In the genomic region with DNA sequence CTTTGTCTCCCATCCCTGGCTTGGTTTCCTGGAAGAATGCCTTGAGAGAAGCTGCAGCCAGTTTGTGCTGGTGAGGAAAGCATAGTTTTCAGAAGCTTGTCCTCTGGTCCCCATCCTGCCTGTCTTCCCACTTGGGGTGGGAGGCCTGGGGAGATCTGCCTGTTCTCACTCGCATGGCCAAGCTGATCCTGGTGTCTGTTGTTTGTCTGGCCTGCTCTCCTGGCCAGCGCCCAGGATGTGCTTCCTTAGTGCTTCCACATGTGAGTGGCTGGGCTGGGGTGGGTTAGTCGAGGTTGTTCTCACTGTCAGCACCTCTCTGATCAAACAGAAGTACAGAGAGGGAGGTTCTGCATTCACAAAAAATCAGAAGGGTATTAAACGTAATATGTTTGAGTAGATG, we compare ENCODE assay signal across 18 cellular contexts. TPM values are rescaled to one million over a fixed set of nuclear protein-coding genes. Genes with fewer than 3 reads are reported as not detected.
DNase-seq lines count a peak whose midpoint lies in the region; ATAC-seq and TF ChIP-seq lines count a peak whose summit lies in the region.
"Had no signal": no experiment of that assay in that cellular context is flagged by ENCODE, and none has a peak within 500 bp of the region (broad histone marks: within the 10 kb centered on the region; RNA-seq: fewer than 3 reads in every experiment).

No MANE protein-coding gene starts in this region.

- no peak for TF ChIP-seq CTCF in AG10803 (conservative IDR thresholded peaks at IDR 0.05; ENCODE audit: low read length)
- no peak for TF ChIP-seq CTCF in heart left ventricle (IDR thresholded peaks at IDR 0.05)
- no peak for TF ChIP-seq CTCF in CD8-positive, alpha-beta T cell (IDR thresholded peaks at IDR 0.05)

- H3K27ac ChIP-seq in SJSA1 = peak overlapping the region; percentile 86
- H3K27ac ChIP-seq in heart left ventricle = peak overlapping the region in 11 of 12 donors; percentile 9 to 73 (median 62)
- H3K27ac ChIP-seq in neuronal stem cell (replicated peaks; ENCODE audit: low read length) = no peak overlapping the region
- H3K27ac ChIP-seq in CD8-positive, alpha-beta T cell (ENCODE audit: low read depth, low read length) = no peak overlapping the region
- H3K27ac ChIP-seq: parathyroid adenoma had no signal

- no peak for TF ChIP-seq POLR2A in heart left ventricle (IDR thresholded peaks at IDR 0.05)

- no peak overlapping the region for H3K23ac ChIP-seq in neuronal stem cell (ENCODE audit: low read depth, low read length, poor library complexity)

- no peak overlapping the region for H4K8ac ChIP-seq in neuronal stem cell (ENCODE audit: low read depth, low read length)

- H3K27me3 ChIP-seq in SJSA1 (replicated peaks) = no peaks in the 10 kb centered on the region
- no peaks in the 10 kb centered on the region for H3K27me3 ChIP-seq in heart left ventricle
- no peaks in the 10 kb centered on the region for H3K27me3 ChIP-seq in neuronal stem cell (ENCODE audit: control insufficient read depth in 3 of 3, insufficient read depth in 3 of 3, low read depth in 1 of 3, low read length in 3 of 3)
- no peaks in the 10 kb centered on the region for H3K27me3 ChIP-seq in CD8-positive, alpha-beta T cell (ENCODE audit: insufficient read depth, low read length)
- H3K27me3 ChIP-seq: brain microvascular endothelial cell had no signal

- H2BK120ac ChIP-seq in neuronal stem cell (ENCODE audit: low read depth, low read length) = peak overlapping the region; percentile 57

- H3K9me3 Mint-ChIP-seq in CD8-positive, alpha-beta T cell = peaks cover 1% of the 10 kb centered on the region

- peak overlapping the region; percentile 79 for H2BK12ac ChIP-seq in neuronal stem cell (ENCODE audit: low read length)

- H3K14ac ChIP-seq in neuronal stem cell (ENCODE audit: low read length) = no peak overlapping the region

- H3K4me1 ChIP-seq in SJSA1 (replicated peaks) (peaks cover 37% of the 10 kb centered on the region), heart left ventricle (peaks cover 13 to 97% (median 61%) of the 10 kb centered on the region in 12 donors), neuronal stem cell (ENCODE audit: control insufficient read depth in 2 of 2, insufficient read depth in 1 of 2, low read depth in 1 of 2, low read length in 2 of 2) (peaks cover 2 to 14% of the 10 kb centered on the region in 2 donors)
- no peaks in the 10 kb centered on the region for H3K4me1 ChIP-seq in CD8-positive, alpha-beta T cell (ENCODE audit: insufficient read depth, low read length)
- H3K4me1 ChIP-seq: parathyroid adenoma had no signal

- peak; percentile 83 for DNase-seq in AG10803 (ENCODE audit: low read depth)
- peak in 1 of 2 experiments; percentile 59 for DNase-seq in SJSA1 (ENCODE audit: low read depth in 1 of 2, low spot score in 2 of 2)
- DNase-seq in heart left ventricle = peak; percentile 67 to 88 (median 79)
- no peak for DNase-seq in neuronal stem cell (ENCODE audit: low spot score)
- no peak for DNase-seq in posterior cingulate gyrus
- no peak for DNase-seq in NCI-H1436 treated with DMSO at 0.1 percent for 48 hours (lab: John Stamatoyannopoulos, UW)
- DNase-seq in CD8-positive, alpha-beta T cell = no peak
- DNase-seq in NCI-H2029 (lab: John Stamatoyannopoulos, UW) = no peak
- DNase-seq: ACHN; activated naive CD4-positive, alpha-beta T cell; brain microvascular endothelial cell; effector CD4-positive, alpha-beta T cell; foreskin melanocyte; NCI-H2029 treated with DMSO at 0.1 percent for 48 hours; stimulated activated CD4-positive, alpha-beta T cell treated with anti-CD3 and anti-CD28 coated beads, Interleukin-15, amount 100 ng/mL, for 24 hours; T-helper 17 cell had no signal

- no peak overlapping the region for H3K27ac Mint-ChIP-seq in CD8-positive, alpha-beta T cell
- H3K27ac Mint-ChIP-seq: T-helper 17 cell had no signal

- no peaks in the 10 kb centered on the region for H3K36me3 Mint-ChIP-seq in CD8-positive, alpha-beta T cell

- H3K36me3 ChIP-seq in SJSA1 (no peaks in the 10 kb centered on the region), heart left ventricle (no peaks in the 10 kb centered on the region), neuronal stem cell (replicated peaks in 1 of 2; ENCODE audit: control insufficient read depth in 2 of 2, insufficient read depth in 2 of 2, low read length in 2 of 2) (no peaks in the 10 kb centered on the region)
- H3K36me3 ChIP-seq in CD8-positive, alpha-beta T cell (ENCODE audit: insufficient read depth, low read length) = no peaks in the 10 kb centered on the region
- H3K36me3 ChIP-seq: brain microvascular endothelial cell had no signal

- no peak overlapping the region for H3K4me3 Mint-ChIP-seq in CD8-positive, alpha-beta T cell
- H3K4me3 Mint-ChIP-seq: T-helper 17 cell had no signal

- intact Hi-C loops in heart left ventricle (cut with DNase I) = loop anchor here in 1 of 10 donors (5.0 kb wide), 2 partner anchors 39 to 51 kb away; no protein-coding TSS in a partner anchor
- intact Hi-C loops in posterior cingulate gyrus (cut with DNase I) = no loop called here
- intact Hi-C loops in CD8-positive, alpha-beta T cell (cut with DNase I, micrococcal nuclease) = no loop called here

- POLR2A ChIA-PET in CD8-positive, alpha-beta T cell (lab: Charles Lee) = no interaction called here

- H4K91ac ChIP-seq in neuronal stem cell (ENCODE audit: low read depth, low read length, poor library complexity) = peak overlapping the region; percentile 76

- H2AK5ac ChIP-seq in neuronal stem cell (ENCODE audit: low read depth, low read length) = peak overlapping the region; percentile 91

- H3K18ac ChIP-seq in neuronal stem cell (ENCODE audit: low read length) = peak overlapping the region; percentile 38

- no peak overlapping the region for H3K4me3 ChIP-seq in AG10803 (ENCODE audit: low read length)
- no peak overlapping the region for H3K4me3 ChIP-seq in SJSA1
- no peak overlapping the region for H3K4me3 ChIP-seq in heart left ventricle
- H3K4me3 ChIP-seq in neuronal stem cell (ENCODE audit: low read length in 2 of 2) = no peak overlapping the region
- no peak overlapping the region for H3K4me3 ChIP-seq in CD8-positive, alpha-beta T cell (ENCODE audit: low read depth, low read length)

- H3K4me2 ChIP-seq in neuronal stem cell (ENCODE audit: insufficient read depth, low read length, poor library complexity, severe bottlenecking) = no peak overlapping the region

- no peaks in the 10 kb centered on the region for H3K4me1 Mint-ChIP-seq in CD8-positive, alpha-beta T cell (ENCODE audit: low read depth)

- 20 to 27% (median 21%) methylated on average over 4 of the region's 4 CpGs for WGBS in heart left ventricle, 4 donors
- WGBS in neuronal stem cell (ENCODE audit: extremely low coverage in 2 of 2, insufficient read length in 2 of 2, insufficient replicate concordance in 1 of 2), 2 donors = no CpG with 5 or more reads among the region's 4 CpGs

- no peak overlapping the region for H3K9ac ChIP-seq in neuronal stem cell (ENCODE audit: low read depth, low read length, poor library complexity)
- H3K9ac ChIP-seq: parathyroid adenoma had no signal

- no peaks in the 10 kb centered on the region for H3K79me1 ChIP-seq in neuronal stem cell (ENCODE audit: low read depth, low read length)

- H2BK5ac ChIP-seq in neuronal stem cell (ENCODE audit: low read length) = peak overlapping the region; percentile 87

- no peaks in the 10 kb centered on the region for H3K27me3 Mint-ChIP-seq in CD8-positive, alpha-beta T cell (ENCODE audit: low read depth)
- H3K27me3 Mint-ChIP-seq: T-helper 17 cell had no signal

- peak; percentile 85 to 88 (median 86) for ATAC-seq in heart left ventricle
- no peak for ATAC-seq in CD8-positive, alpha-beta T cell
- ATAC-seq: activated CD4-positive, CD25-positive, alpha-beta regulatory T cell treated with anti-CD3 and anti-CD28 coated beads, Interleukin-2, amount 50 U/mL, for 24 hours; T-helper 17 cell had no signal

- H3K4ac ChIP-seq in neuronal stem cell (ENCODE audit: low read length) = no peak overlapping the region

- H3K9me3 ChIP-seq in SJSA1 (replicated peaks) (no peaks in the 10 kb centered on the region), heart left ventricle (no peaks in the 10 kb centered on the region), neuronal stem cell (replicated peaks in 1 of 2; ENCODE audit: control insufficient read depth in 2 of 2, insufficient read depth in 1 of 2, low read depth in 1 of 2, low read length in 2 of 2) (peaks cover 0 to 3% of the 10 kb centered on the region in 2 donors)
- H3K9me3 ChIP-seq in CD8-positive, alpha-beta T cell (ENCODE audit: low read length) = no peaks in the 10 kb centered on the region

- CTCF ChIA-PET in CD8-positive, alpha-beta T cell (lab: Charles Lee) = no interaction called here

- peak overlapping the region; percentile 95 for H2BK15ac ChIP-seq in neuronal stem cell (ENCODE audit: low read length)

- H2AFZ ChIP-seq in neuronal stem cell (ENCODE audit: low read length) = no peak overlapping the region
- H2AFZ ChIP-seq: parathyroid adenoma had no signal

RNA-seq across cellular contexts. Expression of a gene that starts 49.5 kb away (rescaled TPM):
- total RNA-seq in SJSA1 (2014; rRNA removed; shearing (Covaris generic)) = 33.1 and 68.3 TPM in 2 replicates
- total RNA-seq in heart left ventricle = 100 to 1,000 TPM; 103 to 186 (median 132) TPM
- 10 to 100 TPM; 93.8 to 98.8 TPM for polyA plus RNA-seq in heart left ventricle
- 12.6 TPM for polyA plus RNA-seq in neuronal stem cell (2013, experiment 1 of 2)
- polyA plus RNA-seq in neuronal stem cell (2013, experiment 2 of 2) = 10.1 TPM
- total RNA-seq in CD8-positive, alpha-beta T cell = 1 to 10 TPM; 4.2 to 6.4 TPM

Comparison
In these comparisons a context has a peak if more than half of its experiments do, and no peak if none do; other contexts are left out.
1. DNase-seq: peak in AG10803 (single experiment) and heart left ventricle (5 of 5); none in neuronal stem cell (single experiment), posterior cingulate gyrus (0 of 10), NCI-H1436 treated with DMSO at 0.1 percent for 48 hours (single experiment), CD8-positive, alpha-beta T cell (0 of 7) and NCI-H2029 (single experiment).
2. H3K27ac ChIP-seq: peak in SJSA1 (single experiment) and heart left ventricle (11 of 12); none in neuronal stem cell (single experiment) and CD8-positive, alpha-beta T cell (single experiment).